Comparison of ENCODE assay signal across 8 cellular contexts in the genomic region with DNA sequence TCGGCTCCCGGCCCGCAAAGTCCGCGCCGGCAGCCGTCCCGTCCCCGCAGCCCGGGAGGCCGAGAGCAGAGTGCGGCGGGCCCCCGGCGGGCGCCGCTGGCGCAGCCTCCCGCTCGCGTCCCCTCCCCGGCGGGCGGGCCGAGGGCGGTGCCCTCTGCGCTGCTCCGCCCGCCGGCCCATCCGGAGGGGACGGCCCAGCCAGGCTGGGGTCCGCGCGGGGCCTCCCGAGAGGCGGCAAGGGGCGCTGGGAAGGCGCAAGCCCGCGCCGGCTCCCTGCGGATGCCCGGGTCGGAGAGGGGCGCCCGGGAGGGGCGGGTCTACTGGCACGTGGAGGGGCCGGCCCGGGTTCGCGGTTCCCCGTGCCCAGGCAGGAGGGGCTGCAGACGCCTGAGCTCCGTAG. TPM values are rescaled to one million over a fixed set of nuclear protein-coding genes. Genes with fewer than 3 reads are reported as not detected.
DNase-seq lines count a peak whose midpoint lies in the region; ATAC-seq and TF ChIP-seq lines count a peak whose summit lies in the region.

A gene (minus strand): TSS at position 74 of the 400 bp plus-strand sequence. CDS start 126 bp downstream, outside the sequence.
A gene (plus strand): TSS at position 179 of the 400 bp plus-strand sequence. CDS start 1,783 bp downstream, outside the sequence.

- H3K4me3 ChIP-seq in WERI-Rb-1 (ENCODE audit: low read depth, low read length) (peak within 1 kb of the TSS; percentile 91), lower leg skin (ENCODE audit: low read depth, poor library complexity, severe bottlenecking) (peak within 1 kb of the TSS; percentile 69)

- intact Hi-C loops in lower leg skin (cut with DNase I; ENCODE audit: low total_unique reads), result loop anchor here (5.0 kb wide), 1 partner anchor 106 kb away; no protein-coding TSS in a partner anchor

- peak; percentile 44 for ATAC-seq in GM21619 (IDR thresholded peaks at IDR 0.05; ENCODE audit: unreplicated experiment)

- no peaks in the 10 kb centered on the region for H3K27me3 ChIP-seq in WERI-Rb-1 (ENCODE audit: insufficient read depth, low read depth, severe bottlenecking)

- TF ChIP-seq CTCF in WERI-Rb-1 (IDR thresholded peaks at IDR 0.05; ENCODE audit: low read depth, low read length) (no peak), lower leg skin (IDR thresholded peaks at IDR 0.05) (no peak)

- no peak for TF ChIP-seq POLR2A in lower leg skin (IDR thresholded peaks at IDR 0.05)

- WGBS in lower leg skin, 2 donors, result 1% methylated on average over 27 of the region's 56 CpGs; no CpG with 5 or more reads in 1 of the 2 donors

- peaks cover 40% of the 10 kb centered on the region for H3K36me3 ChIP-seq in WERI-Rb-1

- DNase-seq in GM03348 (ENCODE audit: low spot score), result peak; percentile 91
- peak; percentile 60 for DNase-seq in M059J (ENCODE audit: low read depth)
- DNase-seq in WERI-Rb-1, result peak; percentile 65
- DNase-seq in dermis blood vessel endothelial cell, result peak; percentile 65
- DNase-seq in lower leg skin (ENCODE audit: low spot score in 2 of 2), result peak in 1 of 2 donors; percentile 91
- DNase-seq in stimulated activated CD4-positive, alpha-beta T cell treated with anti-CD3 and anti-CD28 coated beads, TNF-alpha, amount 100 ng/mL, for 24 hours (ENCODE audit: low read depth in 3 of 3), result peak; percentile 14 to 52 (median 17)
- DNase-seq in NCI-H2107 treated with DMSO at 0.1 percent for 48 hours (lab: John Stamatoyannopoulos, UW; ENCODE audit: unreplicated experiment), result no peak

- peak within 1 kb of the TSS; percentile 97 for H3K27ac ChIP-seq in WERI-Rb-1

- no peaks in the 10 kb centered on the region for H3K9me3 ChIP-seq in WERI-Rb-1 (ENCODE audit: severe bottlenecking)

RNA-seq across cellular contexts. Expression of the first gene that starts in this region (rescaled TPM):
- total RNA-seq in M059J (2014; rRNA removed; shearing (Covaris generic)), result 2.5 and 4.9 TPM in 2 replicates
- total RNA-seq in dermis blood vessel endothelial cell (3.2 and 5.4 TPM in 2 replicates), lower leg skin (1 to 10 TPM; 1.7 to 6.0 (median 4.0) TPM)

RNA-seq across cellular contexts. Expression of the second gene that starts in this region (rescaled TPM):
- total RNA-seq in M059J (2014; rRNA removed; shearing (Covaris generic)), result 162 and 196 TPM in 2 replicates
- total RNA-seq in dermis blood vessel endothelial cell, result 91.2 and 135 TPM in 2 replicates
- 10 to 100 TPM; 54.7 to 95.9 (median 66.8) TPM for total RNA-seq in lower leg skin
